Comparison of ENCODE assay signal across 1 cellular context in genomic region chr12:114742363-114742762, GRCh38.
TF ChIP-seq lines count a peak whose summit lies in the region.

No MANE protein-coding gene starts in this region.

TF ChIP-seq in IMR-90, 13 proteins besides CTCF, POLR2A, EP300 and RAD21:
- no peak for TF ChIP-seq RFX5 (IDR thresholded peaks at IDR 0.05; ENCODE audit: low read depth, low read length)
- TF ChIP-seq, protein P1, sequence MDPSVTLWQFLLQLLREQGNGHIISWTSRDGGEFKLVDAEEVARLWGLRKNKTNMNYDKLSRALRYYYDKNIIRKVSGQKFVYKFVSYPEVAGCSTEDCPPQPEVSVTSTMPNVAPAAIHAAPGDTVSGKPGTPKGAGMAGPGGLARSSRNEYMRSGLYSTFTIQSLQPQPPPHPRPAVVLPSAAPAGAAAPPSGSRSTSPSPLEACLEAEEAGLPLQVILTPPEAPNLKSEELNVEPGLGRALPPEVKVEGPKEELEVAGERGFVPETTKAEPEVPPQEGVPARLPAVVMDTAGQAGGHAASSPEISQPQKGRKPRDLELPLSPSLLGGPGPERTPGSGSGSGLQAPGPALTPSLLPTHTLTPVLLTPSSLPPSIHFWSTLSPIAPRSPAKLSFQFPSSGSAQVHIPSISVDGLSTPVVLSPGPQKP (IDR thresholded peaks at IDR 0.05; ENCODE audit: borderline replicate concordance, low read depth, low read length), result no peak
- no peak for TF ChIP-seq BHLHE40 (IDR thresholded peaks at IDR 0.05; ENCODE audit: low read depth, low read length)
- no peak for TF ChIP-seq USF2 (IDR thresholded peaks at IDR 0.05; ENCODE audit: low read depth, low read length)
- TF ChIP-seq NFE2L2 (IDR thresholded peaks at IDR 0.05; ENCODE audit: low read depth, low read length), result no peak
- TF ChIP-seq MAZ (IDR thresholded peaks at IDR 0.05; ENCODE audit: borderline replicate concordance, low read depth, low read length), result no peak
- no peak for TF ChIP-seq MXI1 (IDR thresholded peaks at IDR 0.05; ENCODE audit: borderline replicate concordance, low read depth, low read length)
- no peak for TF ChIP-seq CHD1 (IDR thresholded peaks at IDR 0.05; ENCODE audit: low read depth, low read length)
- TF ChIP-seq RCOR1 (IDR thresholded peaks at IDR 0.05; ENCODE audit: insufficient replicate concordance, low read length), result no peak
- no peak for TF ChIP-seq SMC3 (IDR thresholded peaks at IDR 0.05; ENCODE audit: low read depth, low read length)
- TF ChIP-seq CEBPB (IDR thresholded peaks at IDR 0.05; ENCODE audit: low read depth, low read length), result no peak
- no peak for TF ChIP-seq MAFK (IDR thresholded peaks at IDR 0.05; ENCODE audit: low read depth, low read length)
- no peak for TF ChIP-seq FOS (IDR thresholded peaks at IDR 0.05; ENCODE audit: low read depth, low read length)
TF ChIP-seq in IMR-90: peak in this region for 0.
